In genomic region chr7:776992-777520, GRCh38 we compare ENCODE assay signal across 2 cellular contexts.
A peak's percentile ranks its signal among the peaks of the same experiment; 100 is the strongest.
TF ChIP-seq lines count a peak whose summit lies in the region.

No MANE protein-coding gene starts in this region.

TF ChIP-seq in IMR-90, 13 proteins besides CTCF, POLR2A, EP300 and RAD21:
- peak; percentile 45; the same call in 1 of the 2 replicates for TF ChIP-seq FOS (IDR thresholded peaks at IDR 0.05; ENCODE audit: low read depth, low read length)
- TF ChIP-seq SMC3 (IDR thresholded peaks at IDR 0.05; ENCODE audit: low read depth, low read length), result no peak

TF ChIP-seq in K562, 482 proteins besides CTCF, POLR2A, EP300 and RAD21:
- no peak for TF ChIP-seq PRDM10 (IDR thresholded peaks at IDR 0.05; ENCODE audit: partially characterized antibody)
- TF ChIP-seq ZNF507 (tag; conservative IDR thresholded peaks at IDR 0.05), result peak; percentile 63
